ENCODE assay signal across 26 cellular contexts in the genomic region with DNA sequence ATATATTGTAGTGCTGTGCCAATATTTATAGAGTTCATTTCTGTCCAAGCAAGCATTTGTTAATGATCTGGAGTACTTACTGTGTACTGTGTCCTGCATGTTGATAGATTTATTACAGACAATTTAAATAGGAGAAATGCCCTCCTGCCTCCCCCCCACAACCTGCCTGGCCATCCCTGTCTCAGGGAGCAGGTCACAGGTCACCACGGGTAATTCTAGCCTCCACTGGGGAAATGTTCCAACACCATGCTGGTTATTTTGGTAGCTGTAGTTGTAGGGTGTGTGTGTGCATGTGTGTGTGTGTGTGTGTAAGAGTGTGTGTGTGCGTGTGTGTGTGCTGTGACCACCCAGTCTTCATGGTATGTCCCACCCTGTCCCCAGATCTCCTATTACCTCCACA.
"Had no signal": no experiment of that assay in that cellular context is flagged by ENCODE, and none has a peak within 500 bp of the region (broad histone marks: within the 10 kb centered on the region; RNA-seq: fewer than 3 reads in every experiment).

No MANE protein-coding gene starts in this region.

- H3K4me1 ChIP-seq: esophagus muscularis mucosa, foreskin keratinocyte, gastroesophageal sphincter, heart left ventricle, left lung, parathyroid adenoma, prostate gland, sigmoid colon, stomach, thyroid gland, vagina had no signal

- H3K36me3 Mint-ChIP-seq: naive thymus-derived CD4-positive, alpha-beta T cell; stimulated activated effector memory CD8-positive, alpha-beta T cell treated with anti-CD3 and anti-CD28 coated beads, Interleukin-12 subunit alpha, Interleukin-12 subunit beta, amount 100 ng/mL, for 72 hours had no signal

- H3K4me3 Mint-ChIP-seq: naive thymus-derived CD4-positive, alpha-beta T cell; nephron; stimulated activated effector memory CD8-positive, alpha-beta T cell treated with anti-CD3 and anti-CD28 coated beads, Interleukin-12 subunit alpha, Interleukin-12 subunit beta, amount 100 ng/mL, for 72 hours had no signal

- H3K9me3 Mint-ChIP-seq: nephron; stimulated activated effector memory CD8-positive, alpha-beta T cell treated with anti-CD3 and anti-CD28 coated beads, Interleukin-12 subunit alpha, Interleukin-12 subunit beta, amount 100 ng/mL, for 72 hours had no signal

- H3K27me3 ChIP-seq: esophagus muscularis mucosa, foreskin keratinocyte, gastroesophageal sphincter, heart left ventricle, hepatocyte, left lung, sigmoid colon, stomach, thyroid gland, vagina had no signal

- H3K27ac ChIP-seq: coronary artery, esophagus muscularis mucosa, foreskin keratinocyte, gastroesophageal sphincter, heart left ventricle, hepatocyte, left lung, parathyroid adenoma, prostate gland, sigmoid colon, stomach, thyroid gland, vagina had no signal

- H3K4me3 ChIP-seq: coronary artery, esophagus muscularis mucosa, gastroesophageal sphincter, heart left ventricle, hepatocyte, left lung, prostate gland, sigmoid colon, stomach, thyroid gland, vagina had no signal

- DNase-seq: dermis blood vessel endothelial cell; effector memory CD4-positive, alpha-beta T cell; foreskin keratinocyte; heart left ventricle; kidney; left lung; mesenchymal stem cell; midbrain; naive thymus-derived CD4-positive, alpha-beta T cell; right cardiac atrium; sigmoid colon; stimulated activated CD4-positive, alpha-beta T cell treated with anti-CD3 and anti-CD28 coated beads, Interleukin-2, amount 100 ng/mL, for 24 hours; stimulated activated CD4-positive, alpha-beta T cell treated with anti-CD3 and anti-CD28 coated beads, Interleukin-4, amount 100 ng/mL, for 24 hours; stimulated activated naive CD4-positive, alpha-beta T cell treated with Interleukin-2 at 50 U/mL for 16 hours; stomach; thyroid gland; trophoblast cell had no signal

- H3K4me1 Mint-ChIP-seq: naive thymus-derived CD4-positive, alpha-beta T cell; nephron; stimulated activated effector memory CD8-positive, alpha-beta T cell treated with anti-CD3 and anti-CD28 coated beads, Interleukin-12 subunit alpha, Interleukin-12 subunit beta, amount 100 ng/mL, for 72 hours had no signal

- H3K9me3 ChIP-seq: esophagus muscularis mucosa, gastroesophageal sphincter, heart left ventricle, prostate gland, sigmoid colon, stomach, thyroid gland, vagina had no signal

- ATAC-seq: foreskin keratinocyte; gastroesophageal sphincter; heart left ventricle; left lung; naive thymus-derived CD4-positive, alpha-beta T cell; right cardiac atrium; stimulated activated effector memory CD8-positive, alpha-beta T cell treated with anti-CD3 and anti-CD28 coated beads, Interleukin-12 subunit alpha, Interleukin-12 subunit beta, amount 100 ng/mL, for 72 hours had no signal

- H3K36me3 ChIP-seq: esophagus muscularis mucosa, gastroesophageal sphincter, heart left ventricle, left lung, prostate gland, sigmoid colon, stomach, thyroid gland, vagina had no signal

- H3K27ac Mint-ChIP-seq: naive thymus-derived CD4-positive, alpha-beta T cell; stimulated activated effector memory CD8-positive, alpha-beta T cell treated with anti-CD3 and anti-CD28 coated beads, Interleukin-12 subunit alpha, Interleukin-12 subunit beta, amount 100 ng/mL, for 72 hours had no signal

- H3K27me3 Mint-ChIP-seq: naive thymus-derived CD4-positive, alpha-beta T cell had no signal
